ENCODE assay signal across 26 cellular contexts in genomic region chr1:110049801-110050601, GRCh38. TPM values are rescaled to one million over a fixed set of nuclear protein-coding genes. Genes with fewer than 3 reads are reported as not detected.
DNase-seq lines count a peak whose midpoint lies in the region; ATAC-seq, FAIRE-seq and TF ChIP-seq lines count a peak whose summit lies in the region.
"Had no signal": no experiment of that assay in that cellular context is flagged by ENCODE, and none has a peak within 500 bp of the region (broad histone marks: within the 10 kb centered on the region; RNA-seq: fewer than 3 reads in every experiment).

No MANE protein-coding gene starts in this region.

- H3K36me3 ChIP-seq in small intestine (ENCODE audit: control insufficient read depth in 2 of 2, insufficient read depth in 2 of 2, low read length in 2 of 2) = peaks cover 14 to 31% of the 10 kb centered on the region in 2 donors

- no peak overlapping the region for H3K4me3 ChIP-seq in small intestine (ENCODE audit: low read depth in 1 of 2, low read length in 2 of 2)
- H3K4me3 ChIP-seq: hepatocyte, neural progenitor cell, thoracic aorta had no signal

- ATAC-seq in GM21423 (IDR thresholded peaks at IDR 0.05; ENCODE audit: unreplicated experiment) = no peak
- no peak for ATAC-seq in GM18498 (IDR thresholded peaks at IDR 0.05; ENCODE audit: unreplicated experiment)
- no peak for ATAC-seq in HG02885 (IDR thresholded peaks at IDR 0.05; ENCODE audit: poor library complexity, unreplicated experiment)
- ATAC-seq: activated CD8-positive, alpha-beta T cell treated with anti-CD3 and anti-CD28 coated beads, Interleukin-2, amount 10 ng/mL, durations not matched to agents 7 days and 5 days; stimulated activated effector memory CD8-positive, alpha-beta T cell treated with anti-CD3 and anti-CD28 coated beads, Interleukin-12 subunit alpha, Interleukin-12 subunit beta, amount 100 ng/mL, for 72 hours had no signal

- H3K27ac Mint-ChIP-seq in HFFc6 (peak overlapping the region; percentile 90), chondrocyte (ENCODE audit: unreplicated experiment) (peak overlapping the region; percentile 54)
- H3K27ac Mint-ChIP-seq: activated CD8-positive, alpha-beta T cell treated with anti-CD3 and anti-CD28 coated beads, Interleukin-2, amount 10 ng/mL, durations not matched to agents 7 days and 5 days; immature natural killer cell; neural progenitor cell had no signal

- H3K4me1 ChIP-seq in small intestine (ENCODE audit: control insufficient read depth in 2 of 2, insufficient read depth in 1 of 2, low read depth in 1 of 2, low read length in 1 of 2) = peaks cover 2 to 5% of the 10 kb centered on the region in 2 donors
- H3K4me1 ChIP-seq: neural progenitor cell had no signal

- TF ChIP-seq CTCF in HFFc6 (IDR thresholded peaks at IDR 0.05) (no peak), chondrocyte (IDR thresholded peaks at IDR 0.05) (no peak)

- H3K9me3 ChIP-seq in small intestine (ENCODE audit: control insufficient read depth, low read depth) = no peaks in the 10 kb centered on the region
- H3K9me3 ChIP-seq: thoracic aorta had no signal

- FAIRE-seq in small intestine (lab: Jason Lieb, UNC) = no peak
- FAIRE-seq: H1 had no signal

- no peak overlapping the region for H3K4me3 Mint-ChIP-seq in HFFc6
- H3K4me3 Mint-ChIP-seq in chondrocyte (ENCODE audit: unreplicated experiment) = no peak overlapping the region
- H3K4me3 Mint-ChIP-seq: activated CD8-positive, alpha-beta T cell treated with anti-CD3 and anti-CD28 coated beads, Interleukin-2, amount 10 ng/mL, durations not matched to agents 7 days and 5 days; immature natural killer cell; neural progenitor cell; stimulated activated effector memory CD8-positive, alpha-beta T cell treated with anti-CD3 and anti-CD28 coated beads, Interleukin-12 subunit alpha, Interleukin-12 subunit beta, amount 100 ng/mL, for 72 hours had no signal

- H3K36me3 Mint-ChIP-seq in HFFc6 (ENCODE audit: low read depth) = peaks cover 58% of the 10 kb centered on the region
- H3K36me3 Mint-ChIP-seq in chondrocyte (ENCODE audit: low read depth) = peaks cover 38% of the 10 kb centered on the region

- no peaks in the 10 kb centered on the region for H3K27me3 ChIP-seq in small intestine (ENCODE audit: control insufficient read depth in 2 of 2, insufficient read depth in 2 of 2, low read length in 2 of 2)
- H3K27me3 ChIP-seq: hepatocyte, neural progenitor cell had no signal

- H3K4me1 Mint-ChIP-seq in HFFc6 (ENCODE audit: low read depth) (peaks cover 69% of the 10 kb centered on the region), chondrocyte (ENCODE audit: low read depth) (peaks cover 20% of the 10 kb centered on the region)
- H3K4me1 Mint-ChIP-seq: immature natural killer cell; neural progenitor cell; stimulated activated effector memory CD8-positive, alpha-beta T cell treated with anti-CD3 and anti-CD28 coated beads, Interleukin-12 subunit alpha, Interleukin-12 subunit beta, amount 100 ng/mL, for 72 hours had no signal

- H3K9me3 Mint-ChIP-seq in HFFc6 (no peaks in the 10 kb centered on the region), chondrocyte (ENCODE audit: low read depth) (no peaks in the 10 kb centered on the region)
- H3K9me3 Mint-ChIP-seq: immature natural killer cell; neural progenitor cell; stimulated activated effector memory CD8-positive, alpha-beta T cell treated with anti-CD3 and anti-CD28 coated beads, Interleukin-12 subunit alpha, Interleukin-12 subunit beta, amount 100 ng/mL, for 72 hours had no signal

- peak; percentile 16 for DNase-seq in DMS 273 (lab: John Stamatoyannopoulos, UW; ENCODE audit: unreplicated experiment)
- no peak for DNase-seq in DMS 273 treated with DMSO at 0.1 percent for 48 hours (lab: John Stamatoyannopoulos, UW)
- DNase-seq in HFFc6 = no peak
- DNase-seq in chondrocyte (ENCODE audit: low spot score) = no peak
- DNase-seq in small intestine = no peak
- DNase-seq: 8988T; activated CD8-positive, alpha-beta T cell treated with anti-CD3 and anti-CD28 coated beads, Interleukin-2, amount 10 ng/mL, durations not matched to agents 7 days and 5 days; activated naive CD4-positive, alpha-beta T cell; foreskin fibroblast; immature natural killer cell; NCI-H1436 treated with DMSO at 0.1 percent for 48 hours; NCI-H2171 treated with DMSO at 0.1 percent for 48 hours; NCI-H526; SHP77; stimulated activated CD4-positive, alpha-beta T cell treated with anti-CD3 and anti-CD28 coated beads, Interleukin-2, amount 100 ng/mL, for 24 hours had no signal

- H3K27me3 Mint-ChIP-seq in HFFc6 (ENCODE audit: insufficient read depth) (peaks cover 4% of the 10 kb centered on the region), chondrocyte (ENCODE audit: low read depth) (no peaks in the 10 kb centered on the region)

- peak overlapping the region; percentile 8 to 69 for H3K27ac ChIP-seq in small intestine (ENCODE audit: low read depth in 1 of 2, low read length in 1 of 2)
- H3K27ac ChIP-seq: hepatocyte, HL-60, neural progenitor cell, thoracic aorta had no signal

- 51 to 73% (median 67%) methylated on average over 11 of the region's 11 CpGs for WGBS in small intestine, 3 donors

RNA-seq across cellular contexts. Expression of gene STRIP1, which starts 15.6 kb away (rescaled TPM):
- total RNA-seq in HFFc6 (2021; fragmentation: NEBNext Ultra II Directional; extraction: Animal tissue kit (Norgen Biotek cat#: 25700)) = 10 to 100 TPM; 33.2 to 48.4 (median 36.8) TPM
- total RNA-seq in chondrocyte = 40.2 to 45.6 TPM (median 41.4 TPM) in 3 replicates
- polyA plus RNA-seq in small intestine = 10 to 100 TPM; 15.1 to 18.3 (median 18.3) TPM

RNA-seq across cellular contexts. Expression of gene ALX3, which starts 20.5 kb away (rescaled TPM):
- total RNA-seq in HFFc6 (2021; fragmentation: NEBNext Ultra II Directional; extraction: Animal tissue kit (Norgen Biotek cat#: 25700)) = 10 to 100 TPM in 1 of 6 experiments, 1 to 10 TPM in 5; 1.0 to 10.0 (median 1.4) TPM
- total RNA-seq in chondrocyte = not detected in 3 replicates
- polyA plus RNA-seq in small intestine = under 1 TPM in 1 of 3 donors, not detected in 2; 0.09 TPM
- total RNA-seq: activated CD8-positive, alpha-beta T cell treated with anti-CD3 and anti-CD28 coated beads, Interleukin-2, amount 10 ng/mL, durations not matched to agents 7 days and 5 days; H1; MCF 10A; mucosa of gallbladder; thoracic aorta had no signal
- polyA plus RNA-seq: immature natural killer cell had no signal
